ENCODE assay signal across 8 cellular contexts in the genomic region with DNA sequence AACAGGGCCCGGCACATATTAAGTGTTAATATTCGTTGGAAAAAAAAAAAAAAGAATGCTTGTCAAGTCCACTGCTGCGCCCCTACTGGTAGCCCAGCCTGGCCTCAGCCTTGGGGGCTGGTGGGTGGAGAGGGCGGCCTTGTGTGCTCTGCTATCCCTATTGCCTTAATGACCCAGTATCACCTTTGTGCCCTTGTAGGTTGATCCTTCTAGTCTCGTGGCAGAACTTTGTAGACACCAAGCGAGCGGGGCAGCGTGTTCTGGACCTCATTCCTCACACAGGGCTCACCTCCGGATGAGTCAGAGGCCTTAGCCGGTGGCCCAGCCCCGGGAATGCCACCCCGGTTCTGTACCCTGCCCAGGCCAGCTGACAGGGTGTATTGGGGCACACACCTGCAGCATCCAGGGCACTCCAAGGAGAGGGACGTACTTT. TPM values are rescaled to one million over a fixed set of nuclear protein-coding genes. Genes with fewer than 3 reads are reported as not detected.
DNase-seq lines count a peak whose midpoint lies in the region; ATAC-seq and TF ChIP-seq lines count a peak whose summit lies in the region.

No MANE protein-coding gene starts in this region.

- peaks cover 9% of the 10 kb centered on the region for H3K27me3 Mint-ChIP-seq in brain

- DNase-seq in DND-41 (no peak), left kidney (ENCODE audit: low read depth, low spot score) (peak; percentile 82), thyroid gland (peak; percentile 17 to 22), NCI-H748 (lab: John Stamatoyannopoulos, UW; ENCODE audit: unreplicated experiment) (no peak), MV-4-11 (lab: John Stamatoyannopoulos, UW) (no peak)

- peaks cover 7% of the 10 kb centered on the region for H3K36me3 Mint-ChIP-seq in brain

- H3K4me3 Mint-ChIP-seq in brain: peak overlapping the region; percentile 87 to 100 (median 93)

- H3K9me3 ChIP-seq in DND-41 (ENCODE audit: insufficient read depth, low read length, severe bottlenecking) (no peaks in the 10 kb centered on the region), thyroid gland (no peaks in the 10 kb centered on the region)

- H3K27me3 ChIP-seq in DND-41 (ENCODE audit: insufficient read depth, low read length, poor library complexity) (no peaks in the 10 kb centered on the region), KMS-11 (ENCODE audit: insufficient read depth, low read depth) (no peaks in the 10 kb centered on the region), thyroid gland (no peaks in the 10 kb centered on the region)

- WGBS in thyroid gland, 2 donors: 50 to 74% methylated on average over 9 to 12 of the region's 13 CpGs

- TF ChIP-seq CTCF in DND-41 (IDR thresholded peaks at IDR 0.05; ENCODE audit: borderline replicate concordance, extremely low read depth, low read length, poor library complexity, severe bottlenecking): no peak
- no peak for TF ChIP-seq CTCF in KMS-11 (conservative IDR thresholded peaks at IDR 0.05; ENCODE audit: low read depth, low read length)
- peak in 1 of 2 experiments; percentile 40 for TF ChIP-seq CTCF in brain (conservative IDR thresholded peaks at IDR 0.05)
- peak in 1 of 6 experiments; percentile 25 for TF ChIP-seq CTCF in thyroid gland (IDR thresholded peaks at IDR 0.05)

- H3K36me3 ChIP-seq in DND-41 (ENCODE audit: insufficient read depth, low read length): peaks cover 5% of the 10 kb centered on the region; the same call in 1 of the 2 replicates
- H3K36me3 ChIP-seq in KMS-11 (ENCODE audit: insufficient read depth): no peaks in the 10 kb centered on the region
- H3K36me3 ChIP-seq in thyroid gland: no peaks in the 10 kb centered on the region

- peaks cover 29% of the 10 kb centered on the region for H3K4me1 ChIP-seq in DND-41 (ENCODE audit: insufficient read depth, low read length)
- peaks cover 19% of the 10 kb centered on the region for H3K4me1 ChIP-seq in KMS-11 (ENCODE audit: low read depth, poor library complexity, severe bottlenecking)
- H3K4me1 ChIP-seq in thyroid gland: peaks cover 13 to 14% of the 10 kb centered on the region in 2 donors

- H4K20me1 ChIP-seq in DND-41 (ENCODE audit: insufficient read depth, low read length): peaks cover 22% of the 10 kb centered on the region
- no peaks in the 10 kb centered on the region for H4K20me1 ChIP-seq in KMS-11 (ENCODE audit: insufficient read depth)

- peak overlapping the region; percentile 69 for H3K4me2 ChIP-seq in DND-41 (ENCODE audit: insufficient read depth, low read length)
- peak overlapping the region; percentile 92 for H3K4me2 ChIP-seq in KMS-11

- H2AFZ ChIP-seq in DND-41 (ENCODE audit: low read depth, low read length) (0 out of 2 replicates have a peak overlapping the region, but pooled peaks have one; percentile 82), KMS-11 (ENCODE audit: low read depth) (no peak overlapping the region)

- no peak for ATAC-seq in DND-41 (ENCODE audit: insufficient read depth, low read depth)
- ATAC-seq in HG03196 (IDR thresholded peaks at IDR 0.05; ENCODE audit: unreplicated experiment): no peak

- no peak for TF ChIP-seq POLR2A in thyroid gland (IDR thresholded peaks at IDR 0.05)

- H3K27ac ChIP-seq in DND-41 (ENCODE audit: low read length) (no peak overlapping the region; the same call in 1 of the 2 replicates), KMS-11 (no peak overlapping the region), thyroid gland (no peak overlapping the region)

- peak overlapping the region in 1 of 2 experiments; percentile 81; a peak in 2 of 4 replicates for H3K4me3 ChIP-seq in DND-41 (ENCODE audit: low read depth in 1 of 2, low read length in 2 of 2)
- H3K4me3 ChIP-seq in KMS-11 (IDR thresholded peaks at IDR 0.05; ENCODE audit: insufficient read depth, low read depth, low read length): no peak overlapping the region
- no peak overlapping the region for H3K4me3 ChIP-seq in thyroid gland (replicated peaks in 1 of 3)

- intact Hi-C loops in thyroid gland (cut with DNase I): no loop called here

- no peaks in the 10 kb centered on the region for H3K9me3 Mint-ChIP-seq in brain

- H3K4me1 Mint-ChIP-seq in brain: peaks cover 53% of the 10 kb centered on the region

- peak overlapping the region; percentile 38 to 100 (median 96) for H3K27ac Mint-ChIP-seq in brain

- peak overlapping the region; percentile 98 for H3K9ac ChIP-seq in DND-41 (ENCODE audit: low read depth, low read length)
- no peak overlapping the region; the same call in 1 of the 2 replicates for H3K9ac ChIP-seq in KMS-11

- H3K79me2 ChIP-seq in DND-41 (ENCODE audit: insufficient read depth, low read length) (peaks cover 29% of the 10 kb centered on the region), KMS-11 (ENCODE audit: insufficient read depth, low read depth) (peaks cover 12% of the 10 kb centered on the region; the same call in 1 of the 2 replicates)

RNA-seq across cellular contexts. Expression of a gene that starts 1.8 kb away (rescaled TPM):
- polyA plus RNA-seq in brain (ENCODE audit: insufficient read depth, low read depth, low replicate concordance): 13.1 TPM
- 10 to 100 TPM in 3 of 4 donors, 1 to 10 TPM in 1; 9.4 to 14.2 (median 11.3) TPM for total RNA-seq in thyroid gland

Comparison
In these comparisons a context has a peak if more than half of its experiments do, and no peak if none do; other contexts are left out.
1. DNase-seq: peak in left kidney (single experiment) and thyroid gland (2 of 2); none in DND-41 (single experiment), NCI-H748 (single experiment) and MV-4-11 (single experiment).